In the genomic region with DNA sequence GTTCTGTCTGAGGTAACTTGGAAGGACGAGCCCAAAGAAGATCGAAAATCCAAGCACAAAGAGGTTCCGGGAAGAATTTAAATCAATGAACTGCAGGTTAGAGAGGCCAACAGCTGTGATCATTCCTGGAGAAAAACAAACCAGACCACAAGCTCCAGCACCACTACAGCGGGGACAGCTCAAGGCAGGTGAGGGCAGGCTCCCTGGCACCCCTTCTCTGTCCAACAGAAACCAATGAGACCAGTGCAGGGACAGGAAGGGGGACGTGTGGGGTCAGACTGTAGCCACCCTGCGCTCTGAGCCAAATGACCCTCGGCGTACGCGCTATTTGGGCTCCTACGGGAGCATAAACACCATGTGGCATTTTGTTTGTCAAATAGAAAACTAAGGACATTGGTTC, we compare ENCODE assay signal across 23 cellular contexts.
"Had no signal": no experiment of that assay in that cellular context is flagged by ENCODE, and none has a peak within 500 bp of the region (broad histone marks: within the 10 kb centered on the region; RNA-seq: fewer than 3 reads in every experiment).

No MANE protein-coding gene starts in this region.

- H3K4me1 Mint-ChIP-seq: immature natural killer cell; memory B cell; natural killer cell; neural crest cell; stimulated activated memory B cell treated with anti-CD40 and anti-IgM and Interleukin-4, amounts not matched to agents 10 μg/mL and 1 μg/mL and 100 μg/mL, for 72 hours had no signal

- ATAC-seq: left ventricle myocardium superior; natural killer cell; stimulated activated memory B cell treated with anti-CD40 and anti-IgM and Interleukin-4, amounts not matched to agents 10 μg/mL and 1 μg/mL and 100 μg/mL, for 72 hours had no signal

- DNase-seq: colonic mucosa; effector CD8-positive, alpha-beta T cell; erythroblast; esophagus squamous epithelium; hypothalamus; immature natural killer cell; islet precursor cell; left ventricle myocardium superior; natural killer cell; sigmoid colon; stimulated activated CD4-positive, alpha-beta T cell treated with anti-CD3 and anti-CD28 coated beads, Interleukin-4, amount 100 ng/mL, for 4 hours; upper lobe of left lung had no signal

- H3K27me3 ChIP-seq: colonic mucosa, esophagus squamous epithelium, neutrophil, right atrium auricular region, sigmoid colon, tibial nerve, upper lobe of left lung had no signal

- H3K27ac ChIP-seq: colonic mucosa, esophagus squamous epithelium, neutrophil, prostate gland, right atrium auricular region, sigmoid colon, thoracic aorta, tibial nerve, upper lobe of left lung had no signal

- H3K36me3 ChIP-seq: colonic mucosa had no signal

- H3K4me3 ChIP-seq: colonic mucosa, esophagus squamous epithelium, lung, prostate gland, right atrium auricular region, sigmoid colon, thoracic aorta, tibial nerve, upper lobe of left lung had no signal

- H3K9me3 Mint-ChIP-seq: dendritic cell treated with granulocyte-macrophage colony-stimulating factor and Interleukin-4, amounts not matched to agents 40 ng/mL and 50 ng/mL, for 4 days; immature natural killer cell; memory B cell; natural killer cell; neural crest cell; stimulated activated memory B cell treated with anti-CD40 and anti-IgM and Interleukin-4, amounts not matched to agents 10 μg/mL and 1 μg/mL and 100 μg/mL, for 72 hours; stimulated activated naive CD8-positive, alpha-beta T cell treated with anti-CD3 and anti-CD28 coated beads, Interleukin-15, Interleukin-2, amounts not matched to agents 100 ng/mL and 50 ng/mL, for 24 hours had no signal

- H3K4me1 ChIP-seq: colonic mucosa, prostate gland, sigmoid colon, tibial nerve had no signal

- H3K4me3 Mint-ChIP-seq: dendritic cell treated with granulocyte-macrophage colony-stimulating factor and Interleukin-4, amounts not matched to agents 40 ng/mL and 50 ng/mL, for 4 days; immature natural killer cell; memory B cell; natural killer cell; neural crest cell; stimulated activated memory B cell treated with anti-CD40 and anti-IgM and Interleukin-4, amounts not matched to agents 10 μg/mL and 1 μg/mL and 100 μg/mL, for 72 hours; stimulated activated naive CD8-positive, alpha-beta T cell treated with anti-CD3 and anti-CD28 coated beads, Interleukin-15, Interleukin-2, amounts not matched to agents 100 ng/mL and 50 ng/mL, for 24 hours had no signal

- H3K27ac Mint-ChIP-seq: dendritic cell treated with granulocyte-macrophage colony-stimulating factor and Interleukin-4, amounts not matched to agents 40 ng/mL and 50 ng/mL, for 4 days; natural killer cell; stimulated activated memory B cell treated with anti-CD40 and anti-IgM and Interleukin-4, amounts not matched to agents 10 μg/mL and 1 μg/mL and 100 μg/mL, for 72 hours; stimulated activated naive CD8-positive, alpha-beta T cell treated with anti-CD3 and anti-CD28 coated beads, Interleukin-15, Interleukin-2, amounts not matched to agents 100 ng/mL and 50 ng/mL, for 24 hours had no signal

- H3K27me3 Mint-ChIP-seq: dendritic cell treated with granulocyte-macrophage colony-stimulating factor and Interleukin-4, amounts not matched to agents 40 ng/mL and 50 ng/mL, for 4 days; memory B cell; stimulated activated memory B cell treated with anti-CD40 and anti-IgM and Interleukin-4, amounts not matched to agents 10 μg/mL and 1 μg/mL and 100 μg/mL, for 72 hours; stimulated activated naive CD8-positive, alpha-beta T cell treated with anti-CD3 and anti-CD28 coated beads, Interleukin-15, Interleukin-2, amounts not matched to agents 100 ng/mL and 50 ng/mL, for 24 hours had no signal

- H3K9me3 ChIP-seq: colonic mucosa, esophagus squamous epithelium, neutrophil, prostate gland, right atrium auricular region, sigmoid colon, thoracic aorta, tibial nerve, upper lobe of left lung had no signal
